Comparison of ENCODE assay signal across 8 cellular contexts in genomic region chr7:87475359-87476178, GRCh38. TPM values are rescaled to one million over a fixed set of nuclear protein-coding genes. Genes with fewer than 3 reads are reported as not detected.
DNase-seq lines count a peak whose midpoint lies in the region; ATAC-seq and TF ChIP-seq lines count a peak whose summit lies in the region.

Gene ABCB4, minus strand, starts transcription at chr7:87475680. Its CDS starts 215 bp downstream, at chr7:87475465.

- H3K36me3 ChIP-seq in right atrium auricular region, result no peaks in the 10 kb centered on the region

- peak; percentile 23 for ATAC-seq in activated CD4-positive, alpha-beta T cell treated with anti-CD3 and anti-CD28 coated beads for 36 hours
- ATAC-seq in HG02642 (IDR thresholded peaks at IDR 0.05; ENCODE audit: poor library complexity, unreplicated experiment) (peak; percentile 32), WTC11 (peak; percentile 72)

- H3K4me1 Mint-ChIP-seq in activated CD4-positive, alpha-beta T cell treated with anti-CD3 and anti-CD28 coated beads for 36 hours, result peaks cover 8% of the 10 kb centered on the region
- H3K4me1 Mint-ChIP-seq in WTC11, result peaks cover 14% of the 10 kb centered on the region

- H3K27ac ChIP-seq in right atrium auricular region, result peak within 1 kb of the TSS; percentile 76 to 89

- DNase-seq in activated CD4-positive, alpha-beta T cell treated with anti-CD3 and anti-CD28 coated beads for 36 hours, result peak; percentile 16
- no peak for DNase-seq in activated CD4-positive, alpha-beta T cell treated with anti-CD3 and anti-CD28 coated beads for 1 hour
- DNase-seq in WTC11 (ENCODE audit: low spot score) (peak; percentile 15), right atrium auricular region (ENCODE audit: low spot score) (no peak), skeletal muscle cell (ENCODE audit: low read depth) (no peak), SKM-1 (lab: John Stamatoyannopoulos, UW; ENCODE audit: unreplicated experiment) (no peak)
- no peak for DNase-seq in activated CD4-positive, alpha-beta T cell treated with anti-CD3 and anti-CD28 coated beads, Interleukin-2, amount 50 U/mL, for 4 hours

- no peaks in the 10 kb centered on the region for H3K9me3 ChIP-seq in right atrium auricular region

- CTCF ChIA-PET in activated CD4-positive, alpha-beta T cell treated with anti-CD3 and anti-CD28 coated beads for 36 hours (lab: Charles Lee), result no interaction called here
- CTCF ChIA-PET in WTC11 (lab: Charles Lee), result interaction anchor here (0.6 kb wide), 2 partner anchors 9 to 163 kb away, joined by 3 read pairs; no protein-coding TSS in a partner anchor

- intact Hi-C loops in activated CD4-positive, alpha-beta T cell treated with anti-CD3 and anti-CD28 coated beads for 36 hours (cut with DNase I, micrococcal nuclease), result no loop called here

- POLR2A ChIA-PET in activated CD4-positive, alpha-beta T cell treated with anti-CD3 and anti-CD28 coated beads for 36 hours (lab: Charles Lee), result no interaction called here
- POLR2A ChIA-PET in WTC11 (lab: Charles Lee), result no interaction called here

- peak within 1 kb of the TSS; percentile 29 for H3K4me3 Mint-ChIP-seq in activated CD4-positive, alpha-beta T cell treated with anti-CD3 and anti-CD28 coated beads for 36 hours
- peak within 1 kb of the TSS; percentile 70 for H3K4me3 Mint-ChIP-seq in WTC11

- H3K4me3 ChIP-seq in right atrium auricular region (peak within 1 kb of the TSS; percentile 53 to 60), skeletal muscle cell (ENCODE audit: low read depth, low read length) (peak within 1 kb of the TSS; percentile 44)

- H3K27me3 ChIP-seq in right atrium auricular region, result no peaks in the 10 kb centered on the region

- no peak for TF ChIP-seq CTCF in WTC11 (IDR thresholded peaks at IDR 0.05)
- no peak for TF ChIP-seq CTCF in right atrium auricular region (IDR thresholded peaks at IDR 0.05)

- no peaks in the 10 kb centered on the region for H3K36me3 Mint-ChIP-seq in activated CD4-positive, alpha-beta T cell treated with anti-CD3 and anti-CD28 coated beads for 36 hours (ENCODE audit: low read depth)
- no peaks in the 10 kb centered on the region; the same call in 1 of the 2 replicates for H3K36me3 Mint-ChIP-seq in WTC11

- H3K27me3 Mint-ChIP-seq in activated CD4-positive, alpha-beta T cell treated with anti-CD3 and anti-CD28 coated beads for 36 hours, result peaks cover 35% of the 10 kb centered on the region
- peaks cover 34% of the 10 kb centered on the region for H3K27me3 Mint-ChIP-seq in WTC11 (ENCODE audit: low read depth)

- no peak within 1 kb of the TSS for H3K27ac Mint-ChIP-seq in activated CD4-positive, alpha-beta T cell treated with anti-CD3 and anti-CD28 coated beads for 36 hours
- no peak within 1 kb of the TSS for H3K27ac Mint-ChIP-seq in WTC11

- H3K4me1 ChIP-seq in right atrium auricular region, result peaks cover 0 to 18% of the 10 kb centered on the region in 2 donors

- H3K9me3 Mint-ChIP-seq in activated CD4-positive, alpha-beta T cell treated with anti-CD3 and anti-CD28 coated beads for 36 hours (ENCODE audit: low read depth), result no peaks in the 10 kb centered on the region
- no peaks in the 10 kb centered on the region for H3K9me3 Mint-ChIP-seq in WTC11

TF ChIP-seq in WTC11, 78 proteins besides CTCF, POLR2A, EP300 and RAD21:
- TF ChIP-seq CDX4 (CRISPR knock-in tag; IDR thresholded peaks at IDR 0.05; ENCODE audit: borderline replicate concordance) (no peak), EMX1 (CRISPR knock-in tag; IDR thresholded peaks at IDR 0.05) (no peak), KAT7 (CRISPR knock-in tag; IDR thresholded peaks at IDR 0.05; ENCODE audit: borderline replicate concordance) (peak; percentile 59; the same call in 1 of the 2 replicates), ZNF425 (CRISPR knock-in tag; conservative IDR thresholded peaks at IDR 0.05) (no peak), ZNF396 (CRISPR knock-in tag; IDR thresholded peaks at IDR 0.05; ENCODE audit: borderline replicate concordance) (no peak), IRF2 (CRISPR knock-in tag; IDR thresholded peaks at IDR 0.05; ENCODE audit: borderline replicate concordance, low read depth) (no peak)

RNA-seq across cellular contexts. Expression of gene ABCB4, which starts in this region (rescaled TPM):
- under 1 TPM in 1 of 2 experiments, not detected in 1; 0.39 TPM for total RNA-seq in activated CD4-positive, alpha-beta T cell treated with anti-CD3 and anti-CD28 coated beads for 36 hours
- total RNA-seq in WTC11 (2021) (0.71 to 1.2 TPM (median 1.1 TPM) in 3 replicates), right atrium auricular region (1 to 10 TPM; 4.2 to 7.4 TPM)

Comparison
In these comparisons a context has a peak if more than half of its experiments do, and no peak if none do; other contexts are left out.
1. Peak in DNase-seq and ATAC-seq in activated CD4-positive, alpha-beta T cell treated with anti-CD3 and anti-CD28 coated beads for 36 hours; RNA of the gene not detected or under 1 TPM.